ENCODE assay signal across 4 cellular contexts in the genomic region with DNA sequence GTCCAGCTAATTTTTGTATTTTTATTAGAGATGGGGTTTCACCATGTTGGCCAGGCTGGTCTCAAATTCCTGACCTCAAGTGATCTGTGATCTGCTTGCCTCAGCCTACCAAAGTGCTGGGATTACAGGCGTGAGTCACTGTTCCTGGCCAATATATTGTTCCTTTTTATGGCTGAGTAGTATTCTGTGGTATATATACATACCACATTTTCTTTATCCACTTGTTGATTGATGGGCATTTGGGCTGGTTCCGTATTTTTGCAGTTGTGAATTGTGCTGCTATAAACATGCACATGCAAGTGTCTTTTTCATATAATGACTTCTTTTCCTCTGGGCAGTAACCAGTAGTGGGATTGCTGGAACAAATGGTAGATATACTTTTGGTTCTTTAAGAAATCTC. TPM values are rescaled to one million over a fixed set of nuclear protein-coding genes. Genes with fewer than 3 reads are reported as not detected.
A peak's percentile ranks its signal among the peaks of the same experiment; 100 is the strongest.
DNase-seq lines count a peak whose midpoint lies in the region; ATAC-seq, FAIRE-seq and TF ChIP-seq lines count a peak whose summit lies in the region.
"Not testable (repeated sequence)": the region's sequence is repeated elsewhere in the genome, so short reads cannot be mapped to it uniquely, and the experiment has no call there.

No MANE protein-coding gene starts in this region.

- intact Hi-C loops in K562 (cut with micrococcal nuclease), result not testable (repeated sequence)

- H3K36me3 ChIP-seq in HEK293 (ENCODE audit: control insufficient read depth in 2 of 2, insufficient read depth in 1 of 2, low read length in 2 of 2) (peaks cover 6 to 19% of the 10 kb centered on the region in 2 experiments), K562 (ENCODE audit: control insufficient read depth, insufficient read depth, low read length) (peaks cover 27% of the 10 kb centered on the region)

- not testable (repeated sequence) for ATAC-seq in SK-N-SH treated with all-trans-retinoic acid at 6 μM for 48 hours, K562

- not testable (repeated sequence) for H3K9me3 ChIP-seq in HEK293 (ENCODE audit: control insufficient read depth, insufficient read depth, low read depth, low read length); K562 (replicated peaks; ENCODE audit: control insufficient read depth, insufficient read depth, low read depth, low read length)

- H3K27me3 Mint-ChIP-seq in endothelial cell (ENCODE audit: unreplicated experiment), result not testable (repeated sequence)

- not testable (repeated sequence) for H3K4me1 Mint-ChIP-seq in endothelial cell (ENCODE audit: unreplicated experiment)

- WGBS in K562 (ENCODE audit: insufficient coverage, low coverage, missing lambda C conversion rate), result 87% methylated on average over 2 of the region's 2 CpGs

- H3K27ac Mint-ChIP-seq in endothelial cell (ENCODE audit: unreplicated experiment), result not testable (repeated sequence)

- not testable (repeated sequence) for H2AFZ ChIP-seq in K562 (ENCODE audit: low read depth, low read length)

- not testable (repeated sequence) for H3K9me3 Mint-ChIP-seq in endothelial cell (ENCODE audit: unreplicated experiment)

- TF ChIP-seq RAD21 in K562 (CRISPR knock-in tag; conservative IDR thresholded peaks at IDR 0.05 in 1 of 2, IDR thresholded peaks at IDR 0.05 in 1 of 2), result not testable (repeated sequence)

- not testable (repeated sequence) for DNase-seq in K562 (ENCODE audit: extremely low read depth in 1 of 4, low spot score in 3 of 4); endothelial cell (ENCODE audit: low spot score)

- H4K20me1 ChIP-seq in K562 (replicated peaks; ENCODE audit: control insufficient read depth, insufficient read depth, low read length), result not testable (repeated sequence)

- peak overlapping the region; percentile 34 for H3K4me3 Mint-ChIP-seq in endothelial cell (ENCODE audit: unreplicated experiment)

- H3K79me2 ChIP-seq in K562 (ENCODE audit: control insufficient read depth, insufficient read depth, low read length), result peaks cover 30% of the 10 kb centered on the region

- POLR2A ChIA-PET in HEK293 (lab: Yijun Ruan, JAX), result not testable (repeated sequence)
- POLR2A ChIA-PET in K562 (lab: Yijun Ruan, JAX), result interaction anchor here (1.2 kb wide), 1 partner anchor 16 kb away, joined by 5 read pairs; no protein-coding TSS in a partner anchor

- H3K36me3 Mint-ChIP-seq in endothelial cell (ENCODE audit: low read depth, unreplicated experiment), result peaks cover 21% of the 10 kb centered on the region

- not testable (repeated sequence) for H3K9me1 ChIP-seq in K562 (ENCODE audit: control insufficient read depth, insufficient read depth, low read length)

- not testable (repeated sequence) for FAIRE-seq in K562 (lab: Jason Lieb, UNC)

- H3K4me1 ChIP-seq in HEK293 (ENCODE audit: control insufficient read depth, insufficient read depth, low read length); K562 (replicated peaks in 1 of 2; ENCODE audit: control insufficient read depth in 2 of 2, insufficient read depth in 2 of 2, low read length in 2 of 2): not testable (repeated sequence)

- BruUV-seq in K562 (replicated peaks; lab: Mats Ljungman, UMichigan), result not testable (repeated sequence)

- TF ChIP-seq CTCF in HEK293 (tag by site-specific recombination; IDR thresholded peaks at IDR 0.05); K562 (IDR thresholded peaks at IDR 0.05 in 2 of 3, conservative IDR thresholded peaks at IDR 0.05 in 1 of 3; ENCODE audit: insufficient read depth in 2 of 3, low read depth in 1 of 3, low read length in 3 of 3); endothelial cell (IDR thresholded peaks at IDR 0.05; ENCODE audit: unreplicated experiment): not testable (repeated sequence)

- not testable (repeated sequence) for H3K27me3 ChIP-seq in K562 (ENCODE audit: control insufficient read depth in 2 of 2, insufficient read depth in 2 of 2, low read length in 2 of 2)

- not testable (repeated sequence) for H3K9ac ChIP-seq in K562 (ENCODE audit: insufficient read depth in 1 of 2, low read depth in 2 of 2, low read length in 2 of 2)

- CTCF ChIA-PET in HEK293 (lab: Yijun Ruan, JAX); K562 (lab: Yijun Ruan, JAX; ENCODE audit: low intra/inter-chr PET ratio): not testable (repeated sequence)

- H3K4me3 ChIP-seq in HEK293 (ENCODE audit: low read depth, low read length); K562: not testable (repeated sequence)

- TF ChIP-seq EP300 in K562 (IDR thresholded peaks at IDR 0.05; ENCODE audit: low read length), result not testable (repeated sequence)

- not testable (repeated sequence) for TF ChIP-seq POLR2A in K562 (conservative IDR thresholded peaks at IDR 0.05)

- not testable (repeated sequence) for H3K27ac ChIP-seq in HEK293 (ENCODE audit: extremely low read depth, low read depth, low read length); K562 (ENCODE audit: extremely low read depth, low read depth, low read length)

- H3K4me2 ChIP-seq in K562 (ENCODE audit: insufficient read depth, low read length), result not testable (repeated sequence)

- in situ Hi-C loops in K562 (cut with MboI), result not testable (repeated sequence)

TF ChIP-seq in HEK293, 187 proteins besides CTCF, POLR2A, EP300 and RAD21:
- 0 out of 2 replicates have a peak, but pooled peaks have one; percentile 17 for TF ChIP-seq ZNF146 (tag by site-specific recombination; IDR thresholded peaks at IDR 0.05)
- TF ChIP-seq SCRT2 (tag by site-specific recombination; IDR thresholded peaks at IDR 0.05), result peak; percentile 54; the same call in 1 of the 2 replicates
- TF ChIP-seq ZNF211 (tag by site-specific recombination; IDR thresholded peaks at IDR 0.05; ENCODE audit: low read depth), result peak; percentile 54; the same call in 1 of the 2 replicates
TF ChIP-seq in HEK293: peak in this region for 3; not testable (repeated sequence) for 184.

TF ChIP-seq in SK-N-SH treated with all-trans-retinoic acid at 6 μM for 48 hours, 23 proteins besides CTCF, POLR2A, EP300 and RAD21:
- TF ChIP-seq ZNF8 (CRISPR knock-in tag; IDR thresholded peaks at IDR 0.05), result 0 out of 2 replicates have a peak, but pooled peaks have one; percentile 41

TF ChIP-seq in K562, 482 proteins besides CTCF, POLR2A, EP300 and RAD21:
- TF ChIP-seq ZNF146 (CRISPR knock-in tag; IDR thresholded peaks at IDR 0.05; ENCODE audit: unreplicated experiment), result peak; percentile 15

RNA-seq across cellular contexts. Expression of a gene that starts 21.3 kb away (rescaled TPM):
- 42.3 and 64.2 TPM in 2 replicates for total RNA-seq in K562 (2011; cell fraction: chromatin; rRNA removed; ENCODE audit: low replicate concordance)
- 16.8 and 25.0 TPM in 2 replicates for total RNA-seq in K562 (2011; cell fraction: nucleolus; rRNA removed)
- 26.9 and 30.0 TPM in 2 replicates for total RNA-seq in K562 (2011; cell fraction: nucleoplasm; rRNA removed)
- 14.1 and 15.0 TPM in 2 replicates for total RNA-seq in K562 (2014; rRNA removed)
- total RNA-seq in K562 (2014; rRNA removed; fragmentation: Illumina TruSeq; extraction: Trizol), result 19.5 and 22.2 TPM in 2 replicates
- total RNA-seq in K562 (2015; rRNA removed; fragmentation: Illumina TruSeq; extraction: Trizol), result 18.5 and 21.7 TPM in 2 replicates
- 16.8 and 17.4 TPM in 2 replicates for total RNA-seq in K562 (2021)
- 20.4 and 22.3 TPM in 2 replicates for polyA plus RNA-seq in K562 (2011; rRNA removed)
- polyA plus RNA-seq in K562 (2011; cell fraction: cytosol; rRNA removed), result 7.8 and 16.9 TPM in 2 replicates
- polyA plus RNA-seq in K562 (2011; cell fraction: nucleus; rRNA removed), result 13.1 and 23.2 TPM in 2 replicates
- 13.2 and 15.0 TPM in 2 replicates for polyA plus RNA-seq in K562 (2012)
- polyA plus RNA-seq in K562 (2014; fragmentation: Illumina TruSeq; extraction: Trizol), result 19.8 and 23.2 TPM in 2 replicates
- 10 to 100 TPM in 1 of 2 experiments, 1 to 10 TPM in 1; 8.9 to 10.3 TPM for polyA plus RNA-seq in K562 (2014; fragmentation: Nextera tagmentation; extraction: Ambion mirVana)
- 15.4 and 16.5 TPM in 2 replicates for polyA plus RNA-seq in K562 (2014; rRNA removed)
- polyA minus RNA-seq in K562 (2011; rRNA and poly(A)+ RNA removed), result 32.9 and 42.3 TPM in 2 replicates
- 8.1 and 9.7 TPM in 2 replicates for polyA minus RNA-seq in K562 (2011; cell fraction: cytosol; rRNA and poly(A)+ RNA removed)
- 14.4 and 30.8 TPM in 2 replicates for polyA minus RNA-seq in K562 (2011; cell fraction: nucleus; rRNA and poly(A)+ RNA removed)
- total RNA-seq in endothelial cell (ENCODE audit: unreplicated experiment), result 32.8 TPM
